Comparison of ENCODE assay signal across 34 cellular contexts in genomic region chr1:113444857-113445256, GRCh38.
"Had no signal": no experiment of that assay in that cellular context is flagged by ENCODE, and none has a peak within 500 bp of the region (broad histone marks: within the 10 kb centered on the region; RNA-seq: fewer than 3 reads in every experiment).

No MANE protein-coding gene starts in this region.

- H3K27me3 Mint-ChIP-seq: activated B cell treated with CpG ODN at 0.5 μM for 24 hours; activated CD4-positive, alpha-beta memory T cell treated with anti-CD3 and anti-CD28 coated beads for 36 hours; activated CD4-positive, alpha-beta T cell treated with anti-CD3 and anti-CD28 coated beads, Interleukin-2, amount 10 ng/mL, durations not matched to agents 24 days and 14 days; activated T-helper 17 cell treated with anti-CD3 and anti-CD28 coated beads, Interleukin-2, amount 50 U/mL, for 72 hours had no signal

- H3K27ac Mint-ChIP-seq: activated B cell treated with CpG ODN at 0.5 μM for 24 hours; activated CD4-positive, alpha-beta memory T cell treated with anti-CD3 and anti-CD28 coated beads for 36 hours; activated CD4-positive, alpha-beta T cell treated with anti-CD3 and anti-CD28 coated beads, Interleukin-2, amount 10 ng/mL, durations not matched to agents 24 days and 14 days; activated CD8-positive, alpha-beta T cell treated with anti-CD3 and anti-CD28 coated beads for 36 hours; activated naive CD4-positive, alpha-beta T cell treated with anti-CD3 and anti-CD28 coated beads for 36 hours; activated naive CD4-positive, alpha-beta T cell treated with anti-CD3 and anti-CD28 coated beads, Interleukin-2, amount 50 U/mL, for 72 hours; activated naive CD8-positive, alpha-beta T cell treated with anti-CD3 and anti-CD28 coated beads for 36 hours; activated T-cell treated with anti-CD3 and anti-CD28 coated beads, Interleukin-2, amount 50 U/mL, for 72 hours; activated T-helper 1 cell treated with anti-CD3 and anti-CD28 coated beads, Interleukin-12 subunit alpha, Interleukin-12 subunit beta, Interleukin-2, Interleukin-4 antibody, amounts not matched to agents 30 ng/mL and 10 ng/mL and 1 ng/mL, durations not matched to agents 14 hours and 24 hours and 36 hours; activated T-helper 17 cell treated with anti-CD3 and anti-CD28 coated beads, Interleukin-2, amount 50 U/mL, for 72 hours; T-helper 1 cell treated with Interleukin-12 subunit alpha and Interleukin-12 subunit beta and Interleukin-4 antibody, amounts not matched to agents 30 μg/mL and 1 μg/mL, for 36 hours; T-helper 2 cell treated with Interferon-gamma antibody and Interleukin-4, amounts not matched to agents 5 μg/mL and 100 μg/mL, for 36 hours had no signal

- DNase-seq: activated B cell treated with CpG ODN at 0.5 μM for 24 hours; activated CD4-positive, alpha-beta memory T cell treated with anti-CD3 and anti-CD28 coated beads for 36 hours; activated CD4-positive, alpha-beta T cell treated with anti-CD3 and anti-CD28 coated beads for 4 hours; activated CD4-positive, alpha-beta T cell treated with anti-CD3 and anti-CD28 coated beads, Interleukin-2, amount 10 ng/mL, durations not matched to agents 24 days and 14 days; activated CD4-positive, alpha-beta T cell treated with anti-CD3 and anti-CD28 coated beads, Interleukin-2, amount 50 U/mL, for 1 hour; activated CD4-positive, alpha-beta T cell treated with anti-CD3 and anti-CD28 coated beads, Interleukin-2, amount 50 U/mL, for 4 hours; activated CD4-positive, CD25-positive, alpha-beta regulatory T cell treated with anti-CD3 and anti-CD28 coated beads, Interleukin-2, amount 50 U/mL, for 72 hours; activated CD8-positive, alpha-beta memory T cell treated with anti-CD3 and anti-CD28 coated beads, Interleukin-2, amount 50 U/mL, for 4 hours; activated CD8-positive, alpha-beta T cell treated with anti-CD3 and anti-CD28 coated beads for 36 hours; activated effector memory CD4-positive, alpha-beta T cell treated with anti-CD3 and anti-CD28 coated beads, Interleukin-2, amount 50 U/mL, for 16 hours; activated gamma-delta T cell treated with Interleukin-2 at 50 U/mL for 16 hours; activated naive CD4-positive, alpha-beta T cell; activated naive CD4-positive, alpha-beta T cell treated with anti-CD3 and anti-CD28 coated beads for 36 hours; activated naive CD4-positive, alpha-beta T cell treated with anti-CD3 and anti-CD28 coated beads, Interleukin-2, amount 50 U/mL, for 16 hours; activated naive CD8-positive, alpha-beta T cell treated with anti-CD3 and anti-CD28 coated beads for 36 hours; activated T-cell treated with anti-CD3 and anti-CD28 coated beads for 4 hours; activated T-cell treated with anti-CD3 and anti-CD28 coated beads, Interleukin-2, amount 50 U/mL, for 1 hour; activated T-cell treated with anti-CD3 and anti-CD28 coated beads, Interleukin-2, amount 50 U/mL, for 4 hours; activated T-cell treated with anti-CD3 and anti-CD28 coated beads, Interleukin-2, amount 50 U/mL, for 72 hours; adrenal gland; amniotic stem cell; aorta; body of pancreas; brain microvascular endothelial cell; central memory CD4-positive, alpha-beta T cell; T-helper 2 cell; T-helper 9 cell had no signal

- H3K9me3 ChIP-seq: adrenal gland, body of pancreas had no signal

- H3K27ac ChIP-seq: adrenal gland, body of pancreas, brain microvascular endothelial cell, breast epithelium, VCaP had no signal

- H3K4me1 Mint-ChIP-seq: activated B cell treated with CpG ODN at 0.5 μM for 24 hours; activated CD4-positive, alpha-beta T cell treated with anti-CD3 and anti-CD28 coated beads, Interleukin-2, amount 10 ng/mL, durations not matched to agents 24 days and 14 days; activated naive CD8-positive, alpha-beta T cell treated with anti-CD3 and anti-CD28 coated beads for 36 hours had no signal

- H3K27me3 ChIP-seq: adrenal gland, body of pancreas, brain microvascular endothelial cell, breast epithelium had no signal

- H3K36me3 ChIP-seq: adrenal gland, brain microvascular endothelial cell, breast epithelium had no signal

- H3K4me3 ChIP-seq: adrenal gland, body of pancreas, breast epithelium had no signal

- H3K4me3 Mint-ChIP-seq: activated B cell treated with CpG ODN at 0.5 μM for 24 hours; activated CD4-positive, alpha-beta memory T cell treated with anti-CD3 and anti-CD28 coated beads for 36 hours; activated CD4-positive, alpha-beta T cell treated with anti-CD3 and anti-CD28 coated beads, Interleukin-2, amount 10 ng/mL, durations not matched to agents 24 days and 14 days; activated CD8-positive, alpha-beta T cell treated with anti-CD3 and anti-CD28 coated beads for 36 hours; activated naive CD4-positive, alpha-beta T cell treated with anti-CD3 and anti-CD28 coated beads for 36 hours; activated naive CD8-positive, alpha-beta T cell treated with anti-CD3 and anti-CD28 coated beads for 36 hours; activated T-cell treated with anti-CD3 and anti-CD28 coated beads, Interleukin-2, amount 50 U/mL, for 4 hours; activated T-cell treated with anti-CD3 and anti-CD28 coated beads, Interleukin-2, amount 50 U/mL, for 72 hours; activated T-helper 1 cell treated with anti-CD3 and anti-CD28 coated beads, Interleukin-12 subunit alpha, Interleukin-12 subunit beta, Interleukin-2, Interleukin-4 antibody, amounts not matched to agents 30 ng/mL and 10 ng/mL and 1 ng/mL, durations not matched to agents 14 hours and 24 hours and 36 hours; activated T-helper 17 cell treated with anti-CD3 and anti-CD28 coated beads, Interleukin-2, amount 50 U/mL, for 72 hours; T-helper 1 cell treated with Interleukin-12 subunit alpha and Interleukin-12 subunit beta and Interleukin-4 antibody, amounts not matched to agents 30 μg/mL and 1 μg/mL, for 36 hours; T-helper 2 cell treated with Interferon-gamma antibody and Interleukin-4, amounts not matched to agents 5 μg/mL and 100 μg/mL, for 36 hours had no signal

- ATAC-seq: activated CD8-positive, alpha-beta T cell treated with anti-CD3 and anti-CD28 coated beads for 36 hours; activated naive CD4-positive, alpha-beta T cell treated with anti-CD3 and anti-CD28 coated beads, Interleukin-2, amount 50 U/mL, for 72 hours; activated T-cell treated with anti-CD3 and anti-CD28 coated beads, Interleukin-2, amount 50 U/mL, for 4 hours; activated T-cell treated with anti-CD3 and anti-CD28 coated beads, Interleukin-2, amount 50 U/mL, for 72 hours; activated T-helper 17 cell treated with anti-CD3 and anti-CD28 coated beads, Interleukin-2, amount 50 U/mL, for 72 hours; body of pancreas had no signal

- H3K4me1 ChIP-seq: adrenal gland, breast epithelium had no signal
